In the genomic region with DNA sequence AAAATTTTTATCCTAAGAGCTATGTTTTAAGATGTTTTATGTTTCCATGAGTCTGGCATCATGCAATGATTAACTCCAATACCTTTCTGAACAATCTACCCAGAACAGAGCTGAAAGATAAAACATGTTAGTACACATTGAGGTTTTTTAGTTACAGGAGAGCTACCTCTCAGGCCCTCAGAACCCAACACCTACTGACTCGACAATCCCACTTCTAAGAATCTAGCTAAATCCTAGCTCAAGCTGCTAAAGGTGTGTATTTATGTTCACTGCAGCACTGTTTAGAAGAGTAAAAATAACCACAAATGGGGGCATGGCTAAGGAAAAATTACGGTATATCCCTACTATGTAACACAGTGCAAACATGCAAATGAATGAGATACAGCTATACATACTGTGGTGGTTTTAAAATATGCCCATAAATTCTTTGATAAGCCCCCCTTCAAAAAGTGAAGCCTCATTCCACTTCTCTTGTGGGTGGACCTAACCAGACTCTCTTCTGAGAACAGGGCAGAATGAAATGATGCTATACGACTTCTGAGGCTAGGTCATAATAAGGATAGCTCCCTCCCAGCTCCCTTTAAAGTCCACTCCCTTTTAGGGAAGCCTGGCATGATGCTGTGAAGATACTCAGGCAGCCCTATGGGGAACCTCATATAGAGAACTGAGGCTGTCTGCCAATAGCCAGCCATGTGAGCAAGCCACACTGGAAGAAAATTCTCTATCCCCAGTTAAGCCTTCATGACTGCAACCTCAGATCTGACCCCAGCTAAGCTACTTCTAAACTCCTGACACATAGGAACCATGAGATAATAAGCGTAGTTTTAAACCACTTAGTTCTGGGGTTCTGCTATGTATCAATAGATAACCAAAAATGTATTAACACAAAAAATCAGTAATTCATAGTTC, we compare ENCODE assay signal across 16 cellular contexts. TPM values are rescaled to one million over a fixed set of nuclear protein-coding genes. Genes with fewer than 3 reads are reported as not detected.
DNase-seq lines count a peak whose midpoint lies in the region; ATAC-seq and TF ChIP-seq lines count a peak whose summit lies in the region.
"Had no signal": no experiment of that assay in that cellular context is flagged by ENCODE, and none has a peak within 500 bp of the region (broad histone marks: within the 10 kb centered on the region; RNA-seq: fewer than 3 reads in every experiment).

No MANE protein-coding gene starts in this region.

- H3K36me3 Mint-ChIP-seq in activated T-cell treated with anti-CD3 and anti-CD28 coated beads, Interleukin-2, amount 50 U/mL, for 72 hours (ENCODE audit: insufficient read depth in 2 of 2), result peaks cover 7 to 28% of the 10 kb centered on the region in 2 donors
- H3K36me3 Mint-ChIP-seq in effector memory CD8-positive, alpha-beta T cell (ENCODE audit: insufficient read depth), result peaks cover 28% of the 10 kb centered on the region

- H3K4me1 Mint-ChIP-seq in activated T-cell treated with anti-CD3 and anti-CD28 coated beads, Interleukin-2, amount 50 U/mL, for 72 hours (ENCODE audit: low read depth), result peaks cover 88% of the 10 kb centered on the region
- peaks cover 34 to 52% of the 10 kb centered on the region in 2 donors for H3K4me1 Mint-ChIP-seq in effector memory CD8-positive, alpha-beta T cell (ENCODE audit: low read depth in 2 of 2)

- DNase-seq in activated T-cell treated with anti-CD3 and anti-CD28 coated beads, Interleukin-2, amount 50 U/mL, for 72 hours, result no peak
- DNase-seq in activated T-cell treated with anti-CD3 and anti-CD28 coated beads for 4 hours (no peak), SW480 (ENCODE audit: low spot score) (peak; percentile 26), SHP77 treated with DMSO at 0.1 percent for 48 hours (lab: John Stamatoyannopoulos, UW) (no peak), tibial artery (no peak), KG1 (lab: John Stamatoyannopoulos, UW) (no peak)
- no peak for DNase-seq in effector memory CD8-positive, alpha-beta T cell
- no peak for DNase-seq in stimulated activated naive CD8-positive, alpha-beta T cell treated with anti-CD3 and anti-CD28 coated beads, Interleukin-15, Interleukin-2, amounts not matched to agents 100 U/mL and 50 U/mL, for 24 hours
- DNase-seq: activated CD4-positive, alpha-beta T cell treated with anti-CD3 and anti-CD28 coated beads, Interleukin-2, amount 50 U/mL, for 1 hour; BE2C; brain microvascular endothelial cell; islet precursor cell; NCI-H2107; stimulated activated CD4-positive, alpha-beta T cell treated with anti-CD3 and anti-CD28 coated beads, Interleukin-4, amount 100 ng/mL, for 24 hours; testis had no signal

- peak overlapping the region; percentile 84 for H3K27ac Mint-ChIP-seq in activated T-cell treated with anti-CD3 and anti-CD28 coated beads, Interleukin-2, amount 50 U/mL, for 72 hours
- H3K27ac Mint-ChIP-seq in effector memory CD8-positive, alpha-beta T cell, result peak overlapping the region in 1 of 2 donors; percentile 21

- intact Hi-C loops in tibial artery (cut with DNase I; ENCODE audit: low total_unique reads), result no loop called here

- peak; percentile 35 to 43 for ATAC-seq in activated T-cell treated with anti-CD3 and anti-CD28 coated beads, Interleukin-2, amount 50 U/mL, for 72 hours (replicated peaks in 1 of 2)
- peak; percentile 44 for ATAC-seq in effector memory CD8-positive, alpha-beta T cell (replicated peaks)
- ATAC-seq in stimulated activated naive CD8-positive, alpha-beta T cell treated with anti-CD3 and anti-CD28 coated beads, Interleukin-15, Interleukin-2, amounts not matched to agents 100 U/mL and 50 U/mL, for 24 hours, result peak; percentile 24

- H3K4me3 Mint-ChIP-seq in activated T-cell treated with anti-CD3 and anti-CD28 coated beads, Interleukin-2, amount 50 U/mL, for 72 hours, result peak overlapping the region in 1 of 2 donors; percentile 41
- H3K4me3 Mint-ChIP-seq in effector memory CD8-positive, alpha-beta T cell, result no peak overlapping the region

- TF ChIP-seq CTCF in tibial artery (IDR thresholded peaks at IDR 0.05), result no peak

- no peaks in the 10 kb centered on the region for H3K9me3 ChIP-seq in tibial artery
- H3K9me3 ChIP-seq: BE2C, neutrophil, testis had no signal

- no peak overlapping the region for H3K4me3 ChIP-seq in tibial artery
- H3K4me3 ChIP-seq: testis had no signal

- no peaks in the 10 kb centered on the region for H3K36me3 ChIP-seq in tibial artery
- H3K36me3 ChIP-seq: brain microvascular endothelial cell, neutrophil had no signal

- H3K27me3 ChIP-seq in tibial artery, result no peaks in the 10 kb centered on the region
- H3K27me3 ChIP-seq: BE2C, brain microvascular endothelial cell, neutrophil, testis had no signal

- H3K9me3 Mint-ChIP-seq in activated T-cell treated with anti-CD3 and anti-CD28 coated beads, Interleukin-2, amount 50 U/mL, for 72 hours, result peaks cover 0 to 2% of the 10 kb centered on the region in 2 donors
- no peaks in the 10 kb centered on the region for H3K9me3 Mint-ChIP-seq in effector memory CD8-positive, alpha-beta T cell

- H3K27ac ChIP-seq in tibial artery, result no peak overlapping the region
- H3K27ac ChIP-seq: brain microvascular endothelial cell, neutrophil, testis had no signal

- H3K27me3 Mint-ChIP-seq in activated T-cell treated with anti-CD3 and anti-CD28 coated beads, Interleukin-2, amount 50 U/mL, for 72 hours (ENCODE audit: low read depth), result no peaks in the 10 kb centered on the region
- no peaks in the 10 kb centered on the region for H3K27me3 Mint-ChIP-seq in effector memory CD8-positive, alpha-beta T cell

- H3K4me1 ChIP-seq in tibial artery, result no peaks in the 10 kb centered on the region
- H3K4me1 ChIP-seq: BE2C, testis had no signal

RNA-seq across cellular contexts. Expression of gene TMEM123, which starts 29.5 kb away (rescaled TPM):
- 100 to 1,000 TPM; 279 to 347 TPM for total RNA-seq in activated T-cell treated with anti-CD3 and anti-CD28 coated beads, Interleukin-2, amount 50 U/mL, for 72 hours
